15 cellular contexts compared by ENCODE assay signal in genomic region chr6:4636141-4636880, GRCh38.
A peak's percentile ranks its signal among the peaks of the same experiment; 100 is the strongest.
DNase-seq lines count a peak whose midpoint lies in the region; ATAC-seq and TF ChIP-seq lines count a peak whose summit lies in the region.
"Had no signal": no experiment of that assay in that cellular context is flagged by ENCODE, and none has a peak within 500 bp of the region (broad histone marks: within the 10 kb centered on the region; RNA-seq: fewer than 3 reads in every experiment).

No MANE protein-coding gene starts in this region.

- no peaks in the 10 kb centered on the region for H3K9me3 Mint-ChIP-seq in activated T-helper 17 cell treated with anti-CD3 and anti-CD28 coated beads, Interleukin-2, amount 50 U/mL, for 72 hours
- peaks cover 2% of the 10 kb centered on the region for H3K9me3 Mint-ChIP-seq in glutamatergic neuron (ENCODE audit: unreplicated experiment)
- H3K9me3 Mint-ChIP-seq: CD8-positive, alpha-beta T cell; GM23338 had no signal

- H3K4me3 Mint-ChIP-seq in activated T-helper 17 cell treated with anti-CD3 and anti-CD28 coated beads, Interleukin-2, amount 50 U/mL, for 72 hours: no peak overlapping the region
- no peak overlapping the region for H3K4me3 Mint-ChIP-seq in glutamatergic neuron (ENCODE audit: unreplicated experiment)
- H3K4me3 Mint-ChIP-seq: CD14-positive monocyte; CD8-positive, alpha-beta T cell; GM23338 had no signal

- no peaks in the 10 kb centered on the region for H3K9me3 ChIP-seq in esophagus (ENCODE audit: control insufficient read depth in 2 of 2, insufficient read depth in 1 of 2, low read depth in 1 of 2, low read length in 1 of 2)
- no peaks in the 10 kb centered on the region for H3K9me3 ChIP-seq in gastrocnemius medialis
- H3K9me3 ChIP-seq in suprapubic skin: no peaks in the 10 kb centered on the region

- in situ Hi-C loops in gastrocnemius medialis (cut with MboI; ENCODE audit: low sequenced_read_pairs in 4 of 4): no loop called here

- no peaks in the 10 kb centered on the region for H3K4me1 Mint-ChIP-seq in activated T-helper 17 cell treated with anti-CD3 and anti-CD28 coated beads, Interleukin-2, amount 50 U/mL, for 72 hours
- H3K4me1 Mint-ChIP-seq in glutamatergic neuron (ENCODE audit: low read depth, unreplicated experiment): no peaks in the 10 kb centered on the region
- H3K4me1 Mint-ChIP-seq: CD14-positive monocyte had no signal

- no peaks in the 10 kb centered on the region for H3K36me3 ChIP-seq in esophagus (ENCODE audit: control insufficient read depth in 2 of 2, insufficient read depth in 2 of 2, low read length in 1 of 2)
- no peaks in the 10 kb centered on the region for H3K36me3 ChIP-seq in gastrocnemius medialis
- H3K36me3 ChIP-seq in suprapubic skin: no peaks in the 10 kb centered on the region

- peaks cover 0 to 4% of the 10 kb centered on the region in 2 donors for H3K4me1 ChIP-seq in esophagus (ENCODE audit: control insufficient read depth in 2 of 2, insufficient read depth in 2 of 2, low read length in 1 of 2)
- peaks cover 16 to 19% of the 10 kb centered on the region in 2 donors for H3K4me1 ChIP-seq in gastrocnemius medialis
- H3K4me1 ChIP-seq in suprapubic skin: peaks cover 13% of the 10 kb centered on the region

- intact Hi-C loops in gastrocnemius medialis (cut with DNase I; ENCODE audit: low total_unique reads): no loop called here
- intact Hi-C loops in posterior cingulate gyrus (cut with DNase I): no loop called here

- ATAC-seq in activated T-helper 17 cell treated with anti-CD3 and anti-CD28 coated beads, Interleukin-2, amount 50 U/mL, for 72 hours (replicated peaks): no peak
- ATAC-seq in gastrocnemius medialis: peak; percentile 48 to 65
- ATAC-seq: CD8-positive, alpha-beta T cell; GM23338 had no signal

- no peak for TF ChIP-seq EP300 in suprapubic skin (IDR thresholded peaks at IDR 0.05)

- no peaks in the 10 kb centered on the region for H3K36me3 Mint-ChIP-seq in activated T-helper 17 cell treated with anti-CD3 and anti-CD28 coated beads, Interleukin-2, amount 50 U/mL, for 72 hours (ENCODE audit: low read depth)
- H3K36me3 Mint-ChIP-seq in glutamatergic neuron (ENCODE audit: unreplicated experiment): no peaks in the 10 kb centered on the region
- H3K36me3 Mint-ChIP-seq: CD14-positive monocyte; CD8-positive, alpha-beta T cell had no signal

- peak in 1 of 2 donors; percentile 18 for DNase-seq in gastrocnemius medialis
- DNase-seq in suprapubic skin (ENCODE audit: low spot score in 2 of 2): no peak
- DNase-seq in glutamatergic neuron: no peak
- DNase-seq in activated CD4-positive, CD25-positive, alpha-beta regulatory T cell treated with anti-CD3 and anti-CD28 coated beads, Interleukin-2, amount 50 U/mL, for 72 hours: no peak
- DNase-seq in posterior cingulate gyrus: no peak
- DNase-seq: COR-L47, DMS153, DMS79 treated with DMSO at 0.1 percent for 48 hours, EL, H7 had no signal

- peaks cover 17% of the 10 kb centered on the region for H3K27me3 Mint-ChIP-seq in activated T-helper 17 cell treated with anti-CD3 and anti-CD28 coated beads, Interleukin-2, amount 50 U/mL, for 72 hours
- H3K27me3 Mint-ChIP-seq in glutamatergic neuron (ENCODE audit: unreplicated experiment): no peaks in the 10 kb centered on the region

- no peak for TF ChIP-seq CTCF in gastrocnemius medialis (IDR thresholded peaks at IDR 0.05 in 4 of 5, conservative IDR thresholded peaks at IDR 0.05 in 1 of 5)
- TF ChIP-seq CTCF in suprapubic skin (IDR thresholded peaks at IDR 0.05): no peak
- TF ChIP-seq CTCF in glutamatergic neuron (IDR thresholded peaks at IDR 0.05; ENCODE audit: partially characterized antibody, unreplicated experiment): no peak

- TF ChIP-seq POLR2A in gastrocnemius medialis (IDR thresholded peaks at IDR 0.05) (no peak), suprapubic skin (IDR thresholded peaks at IDR 0.05) (no peak)

- H3K27me3 ChIP-seq in esophagus (ENCODE audit: control insufficient read depth in 1 of 2, insufficient read depth in 2 of 2, low read length in 2 of 2): no peaks in the 10 kb centered on the region
- H3K27me3 ChIP-seq in gastrocnemius medialis: no peaks in the 10 kb centered on the region
- no peaks in the 10 kb centered on the region for H3K27me3 ChIP-seq in suprapubic skin

- H3K4me3 ChIP-seq in esophagus (ENCODE audit: low read depth in 1 of 2, low read length in 2 of 2) (no peak overlapping the region), gastrocnemius medialis (peak overlapping the region in 1 of 4 donors; percentile 17), suprapubic skin (no peak overlapping the region)
- H3K4me3 ChIP-seq: GM23338 had no signal

- H3K27ac Mint-ChIP-seq in activated T-helper 17 cell treated with anti-CD3 and anti-CD28 coated beads, Interleukin-2, amount 50 U/mL, for 72 hours: peak overlapping the region; percentile 25
- H3K27ac Mint-ChIP-seq in glutamatergic neuron (ENCODE audit: unreplicated experiment): no peak overlapping the region
- H3K27ac Mint-ChIP-seq: CD14-positive monocyte; CD8-positive, alpha-beta T cell; GM23338 had no signal

- WGBS in esophagus, 2 donors: 75 to 84% methylated on average over 15 of the region's 15 CpGs
- WGBS in suprapubic skin: 68% methylated on average over 15 of the region's 15 CpGs

- H3K27ac ChIP-seq in esophagus (ENCODE audit: low read depth in 2 of 2, low read length in 1 of 2): peak overlapping the region; percentile 17 to 73
- H3K27ac ChIP-seq in gastrocnemius medialis: peak overlapping the region in 3 of 4 donors; percentile 48 to 73 (median 63)
- H3K27ac ChIP-seq in suprapubic skin: peak overlapping the region; percentile 61
